In the genomic region with DNA sequence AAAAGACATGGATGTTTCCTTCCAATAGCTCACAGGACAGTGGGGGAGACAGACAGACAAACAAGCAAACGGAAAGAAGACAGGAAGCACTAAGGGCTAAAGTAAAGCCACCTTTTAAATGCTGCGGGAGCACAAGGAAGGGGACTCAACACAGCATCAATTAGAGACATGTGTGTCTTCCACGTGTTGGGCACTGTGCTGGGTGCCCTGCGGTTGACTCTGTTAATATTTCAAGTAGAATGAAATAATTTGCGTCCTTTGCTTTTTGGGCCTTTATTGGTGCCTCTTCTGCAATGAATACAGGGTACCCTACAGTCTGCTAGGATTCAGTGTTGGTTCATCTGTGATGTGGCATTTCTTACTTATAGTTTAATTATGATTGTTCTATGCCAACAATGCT, we compare ENCODE assay signal across 27 cellular contexts.
DNase-seq lines count a peak whose midpoint lies in the region; ATAC-seq and TF ChIP-seq lines count a peak whose summit lies in the region.
"Had no signal": no experiment of that assay in that cellular context is flagged by ENCODE, and none has a peak within 500 bp of the region (broad histone marks: within the 10 kb centered on the region; RNA-seq: fewer than 3 reads in every experiment).

No MANE protein-coding gene starts in this region.

- H3K27ac ChIP-seq in mammary epithelial cell (ENCODE audit: insufficient read depth, low read depth, low read length) (no peak overlapping the region), body of pancreas (peak overlapping the region in 3 of 4 donors; percentile 40 to 79 (median 72)), upper lobe of left lung (peak overlapping the region in 3 of 4 donors; percentile 28 to 52 (median 32)), caudate nucleus (ENCODE audit: low read depth, low read length) (no peak overlapping the region)
- H3K27ac ChIP-seq: 22Rv1, C4-2B, gastroesophageal sphincter, left ventricle myocardium inferior, prostate gland had no signal

- no peaks in the 10 kb centered on the region for H3K27me3 ChIP-seq in mammary epithelial cell (ENCODE audit: insufficient read depth, low read length)
- H3K27me3 ChIP-seq in body of pancreas, result no peaks in the 10 kb centered on the region
- H3K27me3 ChIP-seq in upper lobe of left lung, result no peaks in the 10 kb centered on the region
- H3K27me3 ChIP-seq: gastroesophageal sphincter had no signal

- WGBS in mammary epithelial cell (ENCODE audit: low coverage, missing lambda C conversion rate), result 85% methylated on average over 5 of the region's 5 CpGs
- 64 to 70% methylated on average over 5 of the region's 5 CpGs for WGBS in body of pancreas, 2 donors
- WGBS in upper lobe of left lung, 2 donors, result 68% methylated on average over 5 of the region's 5 CpGs

- BruUV-seq in MCF 10A (replicated peaks; lab: Mats Ljungman, UMichigan) (no TSS peak), mammary epithelial cell (replicated peaks; lab: Mats Ljungman, UMichigan) (no TSS peak)

- no peak for TF ChIP-seq EP300 in upper lobe of left lung (IDR thresholded peaks at IDR 0.05)

- H3K4me1 ChIP-seq in mammary epithelial cell (ENCODE audit: insufficient read depth, low read length), result peaks cover 5% of the 10 kb centered on the region
- no peaks in the 10 kb centered on the region for H3K4me1 ChIP-seq in body of pancreas
- peaks cover 0 to 3% (median 0%) of the 10 kb centered on the region in 4 donors for H3K4me1 ChIP-seq in upper lobe of left lung
- H3K4me1 ChIP-seq: gastroesophageal sphincter, left ventricle myocardium inferior, prostate gland had no signal

- DNase-seq in MCF 10A (ENCODE audit: unreplicated experiment) (no peak), mammary epithelial cell (no peak), body of pancreas (no peak), kidney tubule cell (ENCODE audit: low spot score) (peak; percentile 62), upper lobe of left lung (no peak), caudate nucleus (lab: John Stamatoyannopoulos, UW) (no peak), T-helper 9 cell (no peak), NCI-H526 (lab: John Stamatoyannopoulos, UW) (no peak)
- DNase-seq: activated CD8-positive, alpha-beta memory T cell treated with anti-CD3 and anti-CD28 coated beads, Interleukin-2, amount 50 U/mL, for 48 hours; activated CD8-positive, alpha-beta T cell treated with anti-CD3 and anti-CD28 coated beads for 36 hours; activated naive CD4-positive, alpha-beta T cell treated with Interleukin-2 at 50 U/mL for 16 hours; cerebellar nuclear complex; KBM-7; left ventricle myocardium inferior; NCI-H1092 treated with DMSO at 0.1 percent for 48 hours; NCI-H1694 treated with DMSO at 0.1 percent for 48 hours; OCI-M1; stimulated activated CD4-positive, alpha-beta T cell treated with anti-CD3 and anti-CD28 coated beads, Interleukin-15, amount 100 ng/mL, for 24 hours; stimulated activated CD4-positive, alpha-beta T cell treated with anti-CD3 and anti-CD28 coated beads, Interleukin-4, amount 100 ng/mL, for 4 hours had no signal

- H3K9me3 ChIP-seq in mammary epithelial cell (replicated peaks; ENCODE audit: insufficient read depth, low read length) (no peaks in the 10 kb centered on the region), body of pancreas (no peaks in the 10 kb centered on the region), upper lobe of left lung (no peaks in the 10 kb centered on the region)
- H3K9me3 ChIP-seq: prostate gland had no signal

- no peaks in the 10 kb centered on the region for H3K79me2 ChIP-seq in mammary epithelial cell (ENCODE audit: insufficient read depth, low read length)

- TF ChIP-seq POLR2A in body of pancreas (IDR thresholded peaks at IDR 0.05) (no peak), upper lobe of left lung (IDR thresholded peaks at IDR 0.05) (no peak)

- peaks cover 6% of the 10 kb centered on the region for H3K9me3 Mint-ChIP-seq in MCF 10A (ENCODE audit: unreplicated experiment)
- H3K9me3 Mint-ChIP-seq: activated CD8-positive, alpha-beta T cell treated with anti-CD3 and anti-CD28 coated beads for 36 hours; activated T-helper 1 cell treated with anti-CD3 and anti-CD28 coated beads, Interleukin-12 subunit alpha, Interleukin-12 subunit beta, Interleukin-2, Interleukin-4 antibody, amounts not matched to agents 30 ng/mL and 10 ng/mL and 1 ng/mL, durations not matched to agents 14 hours and 24 hours and 36 hours; T-helper 2 cell treated with Interferon-gamma antibody and Interleukin-4, amounts not matched to agents 5 μg/mL and 100 μg/mL, for 36 hours had no signal

- ATAC-seq in body of pancreas (no peak), upper lobe of left lung (ENCODE audit: low FRiP score in 2 of 2) (no peak)
- ATAC-seq: activated CD8-positive, alpha-beta T cell treated with anti-CD3 and anti-CD28 coated beads for 36 hours; gastroesophageal sphincter; Right ventricle myocardium inferior had no signal

- no peaks in the 10 kb centered on the region for H3K27me3 Mint-ChIP-seq in MCF 10A (ENCODE audit: insufficient read depth, unreplicated experiment)

- H3K4me3 Mint-ChIP-seq in MCF 10A (ENCODE audit: unreplicated experiment), result no peak overlapping the region
- H3K4me3 Mint-ChIP-seq: activated CD8-positive, alpha-beta T cell treated with anti-CD3 and anti-CD28 coated beads for 36 hours; activated T-helper 1 cell treated with anti-CD3 and anti-CD28 coated beads, Interleukin-12 subunit alpha, Interleukin-12 subunit beta, Interleukin-2, Interleukin-4 antibody, amounts not matched to agents 30 ng/mL and 10 ng/mL and 1 ng/mL, durations not matched to agents 14 hours and 24 hours and 36 hours; brain; T-helper 2 cell treated with Interferon-gamma antibody and Interleukin-4, amounts not matched to agents 5 μg/mL and 100 μg/mL, for 36 hours had no signal

- no peak overlapping the region for H2AFZ ChIP-seq in mammary epithelial cell (ENCODE audit: low read depth, low read length)

- H4K20me1 ChIP-seq in mammary epithelial cell (ENCODE audit: insufficient read depth, low read length), result no peaks in the 10 kb centered on the region

- no peak overlapping the region for H3K9ac ChIP-seq in mammary epithelial cell (ENCODE audit: insufficient read depth, low read length)

- peak overlapping the region; percentile 57 for H3K27ac Mint-ChIP-seq in MCF 10A (ENCODE audit: low read depth, unreplicated experiment)
- H3K27ac Mint-ChIP-seq: activated CD8-positive, alpha-beta T cell treated with anti-CD3 and anti-CD28 coated beads for 36 hours; activated T-helper 1 cell treated with anti-CD3 and anti-CD28 coated beads, Interleukin-12 subunit alpha, Interleukin-12 subunit beta, Interleukin-2, Interleukin-4 antibody, amounts not matched to agents 30 ng/mL and 10 ng/mL and 1 ng/mL, durations not matched to agents 14 hours and 24 hours and 36 hours; brain; T-helper 2 cell treated with Interferon-gamma antibody and Interleukin-4, amounts not matched to agents 5 μg/mL and 100 μg/mL, for 36 hours had no signal

- H3K36me3 ChIP-seq in mammary epithelial cell (ENCODE audit: insufficient read depth, low read length) (no peaks in the 10 kb centered on the region), body of pancreas (replicated peaks in 1 of 2; ENCODE audit: insufficient read depth in 1 of 2, low read depth in 2 of 2) (no peaks in the 10 kb centered on the region), upper lobe of left lung (no peaks in the 10 kb centered on the region)
- H3K36me3 ChIP-seq: gastroesophageal sphincter, left ventricle myocardium inferior, prostate gland had no signal

- peaks cover 30% of the 10 kb centered on the region for H3K4me1 Mint-ChIP-seq in MCF 10A (ENCODE audit: insufficient read depth, unreplicated experiment)
- H3K4me1 Mint-ChIP-seq: brain had no signal

- dilution Hi-C loops in mammary epithelial cell (cut with HindIII; ENCODE audit: low sequenced_read_pairs), result no loop called here

- CTCF ChIA-PET in MCF 10A (lab: Yijun Ruan, JAX) (interaction anchor here (0.8 to 1.9 kb wide), 6 partner anchors 14 to 126 kb away, joined by 3 to 7 read pairs (median 3); no protein-coding TSS in a partner anchor), mammary epithelial cell (lab: Charles Lee; ENCODE audit: low non-redundant PET) (no interaction called here)

- POLR2A ChIA-PET in MCF 10A (lab: Yijun Ruan, JAX), result interaction anchor here (0.7 to 5.5 kb wide), 15 partner anchors 9 to 157 kb away, joined by 3 to 62 read pairs (median 6); no protein-coding TSS in a partner anchor

- no peak overlapping the region for H3K4me2 ChIP-seq in mammary epithelial cell (ENCODE audit: insufficient read depth, low read depth, low read length)

- TF ChIP-seq CTCF in MCF 10A (IDR thresholded peaks at IDR 0.05; ENCODE audit: unreplicated experiment), result no peak
- TF ChIP-seq CTCF in mammary epithelial cell (conservative IDR thresholded peaks at IDR 0.05 in 1 of 2, IDR thresholded peaks at IDR 0.05 in 1 of 2; ENCODE audit: extremely low read depth in 1 of 2, insufficient read depth in 1 of 2, low read depth in 1 of 2, low read length in 2 of 2), result no peak
- TF ChIP-seq CTCF in body of pancreas (IDR thresholded peaks at IDR 0.05), result no peak
- no peak for TF ChIP-seq CTCF in upper lobe of left lung (IDR thresholded peaks at IDR 0.05)

- H3K36me3 Mint-ChIP-seq in MCF 10A (ENCODE audit: insufficient read depth, unreplicated experiment), result peaks cover 6% of the 10 kb centered on the region
- H3K36me3 Mint-ChIP-seq: brain had no signal

- intact Hi-C loops in MCF 10A (cut with micrococcal nuclease) (loop anchor here (2.0 to 5.0 kb wide), 2 partner anchors 29 to 48 kb away; no protein-coding TSS in a partner anchor), mammary epithelial cell (cut with micrococcal nuclease) (no loop called here), body of pancreas (cut with DNase I) (no loop called here)

- in situ Hi-C loops in mammary epithelial cell (cut with MboI; ENCODE audit: low sequenced_read_pairs in 2 of 2), result no loop called here

- H3K4me3 ChIP-seq in mammary epithelial cell (replicated peaks in 1 of 3; ENCODE audit: insufficient read depth in 1 of 3, low read depth in 2 of 3, low read length in 3 of 3) (no peak overlapping the region), body of pancreas (no peak overlapping the region), upper lobe of left lung (no peak overlapping the region)
- H3K4me3 ChIP-seq: gastroesophageal sphincter, left ventricle myocardium inferior, prostate gland had no signal

Comparison
In these comparisons a context has a peak if more than half of its experiments do, and no peak if none do; other contexts are left out.
1. H3K27ac ChIP-seq: peak in body of pancreas (3 of 4) and upper lobe of left lung (3 of 4); none in mammary epithelial cell (single experiment) and caudate nucleus (single experiment).